In genomic region chr18:34506198-34506597, GRCh38 we compare ENCODE assay signal across 21 cellular contexts.
"Had no signal": no experiment of that assay in that cellular context is flagged by ENCODE, and none has a peak within 500 bp of the region (broad histone marks: within the 10 kb centered on the region; RNA-seq: fewer than 3 reads in every experiment).

No MANE protein-coding gene starts in this region.

- H3K27ac Mint-ChIP-seq: T-cell had no signal

- H3K27ac ChIP-seq: RWPE1 had no signal

- DNase-seq: Karpas-422, KBM-7, MM.1S, NCI-H1092 treated with DMSO at 0.1 percent for 48 hours, NCI-H1436, NCI-H187, NCI-H2029, NCI-H2081 treated with DMSO at 0.1 percent for 48 hours, NCI-H2171, NCI-H226, NCI-H446, NCI-H510A, NCI-H524 treated with DMSO at 0.1 percent for 48 hours, NCI-H82, PC-3, SHP77, SK-N-SH, SW 1271, T-cell had no signal

- H3K9ac ChIP-seq: SK-N-SH had no signal

- H3K27me3 Mint-ChIP-seq: T-cell had no signal

- ATAC-seq: Panc1, PC-3, T-cell had no signal

- H3K4me3 Mint-ChIP-seq: T-cell had no signal

- H3K36me3 Mint-ChIP-seq: T-cell had no signal

- H3K4me1 Mint-ChIP-seq: T-cell had no signal

- H3K9me3 ChIP-seq: SK-N-SH had no signal

- H3K4me2 ChIP-seq: SK-N-SH had no signal
